In genomic region chr15:43776718-43777292, GRCh38 we compare ENCODE assay signal across 8 cellular contexts. TPM values are rescaled to one million over a fixed set of nuclear protein-coding genes. Genes with fewer than 3 reads are reported as not detected.
DNase-seq lines count a peak whose midpoint lies in the region; ATAC-seq and TF ChIP-seq lines count a peak whose summit lies in the region.

A gene with protein sequence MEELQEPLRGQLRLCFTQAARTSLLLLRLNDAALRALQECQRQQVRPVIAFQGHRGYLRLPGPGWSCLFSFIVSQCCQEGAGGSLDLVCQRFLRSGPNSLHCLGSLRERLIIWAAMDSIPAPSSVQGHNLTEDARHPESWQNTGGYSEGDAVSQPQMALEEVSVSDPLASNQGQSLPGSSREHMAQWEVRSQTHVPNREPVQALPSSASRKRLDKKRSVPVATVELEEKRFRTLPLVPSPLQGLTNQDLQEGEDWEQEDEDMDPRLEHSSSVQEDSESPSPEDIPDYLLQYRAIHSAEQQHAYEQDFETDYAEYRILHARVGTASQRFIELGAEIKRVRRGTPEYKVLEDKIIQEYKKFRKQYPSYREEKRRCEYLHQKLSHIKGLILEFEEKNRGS (minus strand): TSS chr15:43776966. CDS start chr15:43776901, 65 bp downstream.

- peak within 1 kb of the TSS; percentile 87 for H3K27ac ChIP-seq in upper lobe of right lung

- H3K36me3 ChIP-seq in upper lobe of right lung: peaks cover 23% of the 10 kb centered on the region

- peak within 1 kb of the TSS; percentile 66 for H3K4me3 ChIP-seq in upper lobe of right lung

- H3K9me3 ChIP-seq in upper lobe of right lung: no peaks in the 10 kb centered on the region

- DNase-seq in DMS53 treated with DMSO at 0.1 percent for 48 hours (lab: John Stamatoyannopoulos, UW; ENCODE audit: unreplicated experiment): peak; percentile 74
- DNase-seq in Kasumi-1 (lab: John Stamatoyannopoulos, UW): peak; percentile 46 to 56
- DNase-seq in SHP77 (lab: John Stamatoyannopoulos, UW): peak; percentile 54 to 83
- DNase-seq in activated naive CD4-positive, alpha-beta T cell treated with anti-CD3 and anti-CD28 coated beads, Interleukin-2, amount 50 U/mL, for 16 hours: peak; percentile 71
- peak in 39 of 42 donors; percentile 35 to 83 (median 64) for DNase-seq in head of caudate nucleus
- peak; percentile 56 for DNase-seq in pons (ENCODE audit: low spot score)
- peak; percentile 93 for DNase-seq in upper lobe of right lung

- ATAC-seq in GM21723 (IDR thresholded peaks at IDR 0.05; ENCODE audit: unreplicated experiment): peak; percentile 35
- peak; percentile 90 for ATAC-seq in upper lobe of right lung

- TF ChIP-seq CTCF in upper lobe of right lung (IDR thresholded peaks at IDR 0.05): no peak

- intact Hi-C loops in head of caudate nucleus (cut with DNase I): no loop called here
- intact Hi-C loops in upper lobe of right lung (cut with DNase I): no loop called here

- H3K27me3 ChIP-seq in upper lobe of right lung: no peaks in the 10 kb centered on the region

- peaks cover 8% of the 10 kb centered on the region for H3K4me1 ChIP-seq in upper lobe of right lung

RNA-seq across cellular contexts. Expression of the gene that starts here (rescaled TPM):
- total RNA-seq in upper lobe of right lung: 4.3 TPM

Comparison
In these comparisons a context has a peak if more than half of its experiments do, and no peak if none do; other contexts are left out.
1. Peak in every context shown above with its lines: DNase-seq, ATAC-seq, H3K4me3 ChIP-seq and H3K27ac ChIP-seq.